ENCODE assay signal across 1 cellular context in the genomic region with DNA sequence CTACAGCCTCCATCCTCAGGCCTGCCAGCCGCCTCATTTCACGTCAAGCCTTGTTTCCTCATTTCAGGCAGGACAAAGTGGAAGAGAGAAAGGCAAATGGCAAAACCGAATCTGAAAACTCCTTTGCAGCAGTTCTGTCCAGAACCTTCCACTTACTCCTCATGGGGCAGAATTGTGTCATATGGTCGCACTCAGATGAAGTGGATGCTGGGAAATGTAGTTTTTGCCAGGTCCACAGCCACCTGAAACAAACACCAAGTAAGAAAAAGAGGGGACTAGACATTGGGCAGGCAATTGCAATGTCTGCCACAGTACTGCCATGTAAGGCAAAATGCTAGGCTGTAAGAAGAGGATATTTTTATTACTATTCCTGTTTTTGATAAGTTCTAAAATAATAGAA.
TF ChIP-seq lines count a peak whose summit lies in the region.

No MANE protein-coding gene starts in this region.

TF ChIP-seq in SK-N-SH, 30 proteins besides CTCF, POLR2A, EP300 and RAD21:
- TF ChIP-seq SIN3A (IDR thresholded peaks at IDR 0.05; ENCODE audit: borderline replicate concordance, low read depth, low read length) (no peak), NRF1 (IDR thresholded peaks at IDR 0.05; ENCODE audit: low read depth, low read length) (no peak), MXI1 (IDR thresholded peaks at IDR 0.05; ENCODE audit: low read depth, low read length) (no peak), FOXM1 (IDR thresholded peaks at IDR 0.05; ENCODE audit: low read depth) (no peak), MEF2A (IDR thresholded peaks at IDR 0.05; ENCODE audit: borderline replicate concordance, low read depth) (no peak), JUND (IDR thresholded peaks at IDR 0.05) (no peak)
- TF ChIP-seq, protein P1, sequence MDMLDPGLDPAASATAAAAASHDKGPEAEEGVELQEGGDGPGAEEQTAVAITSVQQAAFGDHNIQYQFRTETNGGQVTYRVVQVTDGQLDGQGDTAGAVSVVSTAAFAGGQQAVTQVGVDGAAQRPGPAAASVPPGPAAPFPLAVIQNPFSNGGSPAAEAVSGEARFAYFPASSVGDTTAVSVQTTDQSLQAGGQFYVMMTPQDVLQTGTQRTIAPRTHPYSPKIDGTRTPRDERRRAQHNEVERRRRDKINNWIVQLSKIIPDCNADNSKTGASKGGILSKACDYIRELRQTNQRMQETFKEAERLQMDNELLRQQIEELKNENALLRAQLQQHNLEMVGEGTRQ (IDR thresholded peaks at IDR 0.05; ENCODE audit: borderline replicate concordance, low read depth, low read length) = no peak
